In the genomic region with DNA sequence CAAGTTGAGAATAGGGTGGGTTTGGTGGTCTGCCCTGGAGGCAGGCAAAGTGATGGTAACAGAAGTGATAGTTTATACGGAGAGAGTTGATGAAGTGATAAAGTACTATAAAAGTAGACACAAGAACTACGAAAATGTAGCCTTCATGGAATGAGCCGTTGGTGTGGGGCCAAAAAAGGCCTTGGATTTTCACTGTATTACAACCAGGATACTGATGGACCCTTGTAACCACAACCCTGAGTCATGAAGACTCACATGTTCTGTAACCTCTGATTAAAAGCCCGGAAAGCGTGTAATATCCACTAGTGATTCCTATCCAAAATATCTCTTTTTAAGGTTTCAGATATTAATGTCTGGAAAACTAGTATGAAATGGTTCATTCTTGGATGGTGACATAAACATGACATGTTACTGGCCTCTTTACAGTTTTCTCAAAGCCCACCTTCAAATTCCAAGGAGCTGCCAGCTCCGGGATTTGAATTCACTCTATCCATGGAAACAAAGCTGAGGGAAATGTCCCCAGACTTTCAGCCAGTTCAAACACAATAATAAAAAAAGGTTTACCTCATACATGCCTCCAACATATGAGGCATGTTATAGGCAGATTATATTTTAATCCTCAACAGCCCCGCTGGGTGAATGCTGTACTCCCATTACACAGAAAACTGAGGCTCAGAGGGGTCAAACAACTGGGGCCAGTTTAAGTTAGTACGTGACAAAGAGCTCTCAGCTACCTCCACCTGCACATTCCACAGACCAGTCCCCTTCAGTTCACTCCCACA, we compare ENCODE assay signal across 8 cellular contexts. TPM values are rescaled to one million over a fixed set of nuclear protein-coding genes. Genes with fewer than 3 reads are reported as not detected.
DNase-seq lines count a peak whose midpoint lies in the region; ATAC-seq and TF ChIP-seq lines count a peak whose summit lies in the region.

No MANE protein-coding gene starts in this region.

- H3K4me3 Mint-ChIP-seq in stimulated activated naive CD8-positive, alpha-beta T cell treated with anti-CD3 and anti-CD28 coated beads, Interleukin-15, Interleukin-2, amounts not matched to agents 100 ng/mL and 50 ng/mL, for 24 hours: peak overlapping the region; percentile 55
- peak overlapping the region in 1 of 2 donors; percentile 94 for H3K4me3 Mint-ChIP-seq in stimulated activated naive CD8-positive, alpha-beta T cell treated with anti-CD3 and anti-CD28 coated beads, Interleukin-15, amount 100 ng/mL, for 72 hours
- peak overlapping the region; percentile 94 for H3K4me3 Mint-ChIP-seq in activated T-helper 17 cell treated with anti-CD3 and anti-CD28 coated beads, Interleukin-2, amount 50 U/mL, for 72 hours

- 82 to 86% (median 84%) methylated on average over 8 of the region's 8 CpGs for WGBS in adrenal gland, 4 donors

- H3K36me3 Mint-ChIP-seq in stimulated activated naive CD8-positive, alpha-beta T cell treated with anti-CD3 and anti-CD28 coated beads, Interleukin-15, Interleukin-2, amounts not matched to agents 100 ng/mL and 50 ng/mL, for 24 hours (ENCODE audit: low read depth): no peaks in the 10 kb centered on the region
- H3K36me3 Mint-ChIP-seq in activated T-helper 17 cell treated with anti-CD3 and anti-CD28 coated beads, Interleukin-2, amount 50 U/mL, for 72 hours (ENCODE audit: low read depth): peaks cover 23% of the 10 kb centered on the region

- H3K9me3 ChIP-seq in adrenal gland (replicated peaks in 1 of 3): no peaks in the 10 kb centered on the region

- no peaks in the 10 kb centered on the region for H3K36me3 ChIP-seq in adrenal gland (replicated peaks in 1 of 2)

- intact Hi-C loops in adrenal gland (cut with DNase I): loop anchor here in 1 of 2 donors (10.0 kb wide), 1 partner anchor 227 kb away; no protein-coding TSS in a partner anchor

- no peak for TF ChIP-seq CTCF in adrenal gland (IDR thresholded peaks at IDR 0.05)

- H3K27ac ChIP-seq in adrenal gland: peak overlapping the region in 1 of 5 donors; percentile 76

- H3K27me3 ChIP-seq in adrenal gland: no peaks in the 10 kb centered on the region

- peaks cover 13% of the 10 kb centered on the region for H3K27me3 Mint-ChIP-seq in stimulated activated naive CD8-positive, alpha-beta T cell treated with anti-CD3 and anti-CD28 coated beads, Interleukin-15, Interleukin-2, amounts not matched to agents 100 ng/mL and 50 ng/mL, for 24 hours
- peaks cover 49% of the 10 kb centered on the region for H3K27me3 Mint-ChIP-seq in stimulated activated naive CD8-positive, alpha-beta T cell treated with anti-CD3 and anti-CD28 coated beads, Interleukin-15, amount 100 ng/mL, for 72 hours
- peaks cover 12% of the 10 kb centered on the region for H3K27me3 Mint-ChIP-seq in activated T-helper 17 cell treated with anti-CD3 and anti-CD28 coated beads, Interleukin-2, amount 50 U/mL, for 72 hours

- H3K9me3 Mint-ChIP-seq in stimulated activated naive CD8-positive, alpha-beta T cell treated with anti-CD3 and anti-CD28 coated beads, Interleukin-15, Interleukin-2, amounts not matched to agents 100 ng/mL and 50 ng/mL, for 24 hours: no peaks in the 10 kb centered on the region
- no peaks in the 10 kb centered on the region for H3K9me3 Mint-ChIP-seq in stimulated activated naive CD8-positive, alpha-beta T cell treated with anti-CD3 and anti-CD28 coated beads, Interleukin-15, amount 100 ng/mL, for 72 hours
- no peaks in the 10 kb centered on the region for H3K9me3 Mint-ChIP-seq in activated T-helper 17 cell treated with anti-CD3 and anti-CD28 coated beads, Interleukin-2, amount 50 U/mL, for 72 hours

- peaks cover 8 to 18% of the 10 kb centered on the region in 2 donors for H3K4me1 ChIP-seq in adrenal gland (replicated peaks in 1 of 2)

- no peak overlapping the region for H3K27ac Mint-ChIP-seq in stimulated activated naive CD8-positive, alpha-beta T cell treated with anti-CD3 and anti-CD28 coated beads, Interleukin-15, Interleukin-2, amounts not matched to agents 100 ng/mL and 50 ng/mL, for 24 hours
- no peak overlapping the region for H3K27ac Mint-ChIP-seq in stimulated activated naive CD8-positive, alpha-beta T cell treated with anti-CD3 and anti-CD28 coated beads, Interleukin-15, amount 100 ng/mL, for 72 hours
- peak overlapping the region; percentile 99 for H3K27ac Mint-ChIP-seq in activated T-helper 17 cell treated with anti-CD3 and anti-CD28 coated beads, Interleukin-2, amount 50 U/mL, for 72 hours

- no peak for TF ChIP-seq POLR2A in adrenal gland (IDR thresholded peaks at IDR 0.05)

- H3K4me3 ChIP-seq in adrenal gland: no peak overlapping the region

- no peak for ATAC-seq in stimulated activated naive CD8-positive, alpha-beta T cell treated with anti-CD3 and anti-CD28 coated beads, Interleukin-15, amount 100 ng/mL, for 72 hours
- ATAC-seq in activated T-helper 17 cell treated with anti-CD3 and anti-CD28 coated beads, Interleukin-2, amount 50 U/mL, for 72 hours (replicated peaks): no peak
- ATAC-seq in HG03108 (IDR thresholded peaks at IDR 0.05; ENCODE audit: unreplicated experiment): no peak

- no peak for DNase-seq in stimulated activated naive CD8-positive, alpha-beta T cell treated with anti-CD3 and anti-CD28 coated beads, Interleukin-15, amount 100 ng/mL, for 72 hours
- DNase-seq in glomerular visceral epithelial cell (ENCODE audit: extremely low spot score) (peak; percentile 89), cerebellum (ENCODE audit: low spot score) (no peak), DMS 273 treated with DMSO at 0.1 percent for 48 hours (lab: John Stamatoyannopoulos, UW) (no peak), adrenal gland (no peak)

- H3K4me1 Mint-ChIP-seq in stimulated activated naive CD8-positive, alpha-beta T cell treated with anti-CD3 and anti-CD28 coated beads, Interleukin-15, Interleukin-2, amounts not matched to agents 100 ng/mL and 50 ng/mL, for 24 hours (ENCODE audit: low read depth): peaks cover 22% of the 10 kb centered on the region
- peaks cover 37% of the 10 kb centered on the region for H3K4me1 Mint-ChIP-seq in stimulated activated naive CD8-positive, alpha-beta T cell treated with anti-CD3 and anti-CD28 coated beads, Interleukin-15, amount 100 ng/mL, for 72 hours
- H3K4me1 Mint-ChIP-seq in activated T-helper 17 cell treated with anti-CD3 and anti-CD28 coated beads, Interleukin-2, amount 50 U/mL, for 72 hours: peaks cover 7% of the 10 kb centered on the region

RNA-seq across cellular contexts. Expression of a gene that starts 55.4 kb away (rescaled TPM):
- 10 to 100 TPM; 29.3 to 54.0 TPM for total RNA-seq in activated T-helper 17 cell treated with anti-CD3 and anti-CD28 coated beads, Interleukin-2, amount 50 U/mL, for 72 hours
- 25.0 TPM for total RNA-seq in cerebellum
- 10 to 100 TPM; 29.0 to 58.3 (median 45.5) TPM for total RNA-seq in adrenal gland
- 10 to 100 TPM; 22.0 to 77.0 (median 64.4) TPM for polyA plus RNA-seq in adrenal gland

RNA-seq across cellular contexts. Expression of a gene that starts 55.5 kb away (rescaled TPM):
- 10 to 100 TPM; 12.1 to 21.4 TPM for total RNA-seq in activated T-helper 17 cell treated with anti-CD3 and anti-CD28 coated beads, Interleukin-2, amount 50 U/mL, for 72 hours
- total RNA-seq in cerebellum (32.7 TPM), adrenal gland (10 to 100 TPM; 28.1 to 51.7 (median 37.8) TPM)
- 10 to 100 TPM; 18.1 to 49.8 (median 33.2) TPM for polyA plus RNA-seq in adrenal gland
